ENCODE assay signal across 1 cellular context in the genomic region with DNA sequence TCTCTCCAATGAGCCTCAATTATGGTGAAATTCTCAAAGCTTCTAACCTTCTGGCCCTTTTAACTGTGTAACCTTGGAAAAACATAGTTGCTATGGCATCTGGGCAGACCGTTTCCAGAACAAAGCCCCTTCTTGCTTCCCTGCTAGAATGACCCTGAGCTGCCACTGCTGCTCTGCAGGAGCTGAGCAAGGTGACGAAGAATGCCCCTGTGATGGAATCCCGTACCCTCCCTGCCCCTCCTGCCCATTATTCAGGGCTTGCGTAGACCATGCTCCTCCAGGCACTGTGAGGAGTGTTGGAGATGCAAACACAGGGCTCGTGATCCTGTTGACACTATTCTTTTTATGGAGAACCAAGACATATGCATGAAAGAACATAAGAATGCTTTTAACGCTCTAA.
TF ChIP-seq lines count a peak whose summit lies in the region.

No MANE protein-coding gene starts in this region.

TF ChIP-seq in WTC11, 78 proteins besides CTCF, POLR2A, EP300 and RAD21:
- TF ChIP-seq, protein P1, sequence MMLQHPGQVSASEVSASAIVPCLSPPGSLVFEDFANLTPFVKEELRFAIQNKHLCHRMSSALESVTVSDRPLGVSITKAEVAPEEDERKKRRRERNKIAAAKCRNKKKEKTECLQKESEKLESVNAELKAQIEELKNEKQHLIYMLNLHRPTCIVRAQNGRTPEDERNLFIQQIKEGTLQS (CRISPR knock-in tag; conservative IDR thresholded peaks at IDR 0.05), result no peak
- TF ChIP-seq FOXK1 (CRISPR knock-in tag; IDR thresholded peaks at IDR 0.05) (no peak), ZNF671 (CRISPR knock-in tag; IDR thresholded peaks at IDR 0.05) (no peak), TEAD4 (CRISPR knock-in tag; IDR thresholded peaks at IDR 0.05) (no peak), EMX1 (CRISPR knock-in tag; IDR thresholded peaks at IDR 0.05) (no peak), MXD4 (CRISPR knock-in tag; IDR thresholded peaks at IDR 0.05; ENCODE audit: borderline replicate concordance) (no peak), GTF2I (CRISPR knock-in tag; conservative IDR thresholded peaks at IDR 0.05) (no peak), ZNF121 (CRISPR knock-in tag; IDR thresholded peaks at IDR 0.05) (no peak)
- TF ChIP-seq, protein P2, sequence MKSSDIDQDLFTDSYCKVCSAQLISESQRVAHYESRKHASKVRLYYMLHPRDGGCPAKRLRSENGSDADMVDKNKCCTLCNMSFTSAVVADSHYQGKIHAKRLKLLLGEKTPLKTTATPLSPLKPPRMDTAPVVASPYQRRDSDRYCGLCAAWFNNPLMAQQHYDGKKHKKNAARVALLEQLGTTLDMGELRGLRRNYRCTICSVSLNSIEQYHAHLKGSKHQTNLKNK (CRISPR knock-in tag; IDR thresholded peaks at IDR 0.05), result no peak
